ENCODE assay signal across 2 cellular contexts in the genomic region with DNA sequence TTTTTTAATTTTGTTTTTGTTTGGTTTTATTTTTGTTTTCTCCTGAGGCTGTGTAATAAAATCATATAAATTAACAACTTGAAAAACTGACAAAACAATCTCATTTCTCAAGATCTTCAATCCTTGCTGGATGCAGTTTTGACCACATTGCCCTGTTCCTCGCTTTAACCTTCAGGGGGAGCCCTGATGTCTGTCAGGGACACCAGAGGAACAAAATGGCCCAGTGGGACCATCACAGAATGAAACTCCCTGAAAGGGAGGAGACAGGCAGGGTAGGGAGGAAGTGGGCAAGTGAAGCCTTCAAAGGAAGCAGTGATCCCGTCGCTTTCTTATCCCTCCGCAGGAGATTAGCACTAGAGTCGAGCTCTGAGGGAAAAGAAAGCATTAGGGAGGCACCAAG.
TF ChIP-seq lines count a peak whose summit lies in the region.

No MANE protein-coding gene starts in this region.

TF ChIP-seq in Ishikawa, 13 proteins besides CTCF, POLR2A, EP300 and RAD21:
- TF ChIP-seq REST (IDR thresholded peaks at IDR 0.05; ENCODE audit: low read depth) (no peak), CREB1 (IDR thresholded peaks at IDR 0.05; ENCODE audit: low read depth) (no peak), FOXM1 (IDR thresholded peaks at IDR 0.05; ENCODE audit: borderline replicate concordance, low read depth) (no peak), TCF12 (IDR thresholded peaks at IDR 0.05; ENCODE audit: low read depth) (no peak), CEBPB (IDR thresholded peaks at IDR 0.05) (no peak), NFIC (IDR thresholded peaks at IDR 0.05) (no peak), YY1 (IDR thresholded peaks at IDR 0.05; ENCODE audit: low read depth) (no peak), TEAD4 (IDR thresholded peaks at IDR 0.05) (no peak), EGR1 (IDR thresholded peaks at IDR 0.05) (no peak), ZBTB7A (IDR thresholded peaks at IDR 0.05; ENCODE audit: low read depth) (no peak), TAF1 (IDR thresholded peaks at IDR 0.05; ENCODE audit: low read depth) (no peak)
- TF ChIP-seq, protein P1, sequence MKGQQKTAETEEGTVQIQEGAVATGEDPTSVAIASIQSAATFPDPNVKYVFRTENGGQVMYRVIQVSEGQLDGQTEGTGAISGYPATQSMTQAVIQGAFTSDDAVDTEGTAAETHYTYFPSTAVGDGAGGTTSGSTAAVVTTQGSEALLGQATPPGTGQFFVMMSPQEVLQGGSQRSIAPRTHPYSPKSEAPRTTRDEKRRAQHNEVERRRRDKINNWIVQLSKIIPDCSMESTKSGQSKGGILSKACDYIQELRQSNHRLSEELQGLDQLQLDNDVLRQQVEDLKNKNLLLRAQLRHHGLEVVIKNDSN (IDR thresholded peaks at IDR 0.05): no peak
- TF ChIP-seq, protein P2, sequence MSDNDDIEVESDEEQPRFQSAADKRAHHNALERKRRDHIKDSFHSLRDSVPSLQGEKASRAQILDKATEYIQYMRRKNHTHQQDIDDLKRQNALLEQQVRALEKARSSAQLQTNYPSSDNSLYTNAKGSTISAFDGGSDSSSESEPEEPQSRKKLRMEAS (IDR thresholded peaks at IDR 0.05): no peak
TF ChIP-seq in Ishikawa: peak in this region for 0.

TF ChIP-seq in HepG2, 621 proteins besides CTCF, POLR2A, EP300 and RAD21 (continued from another document):
- no peak for TF ChIP-seq STAT6 (CRISPR knock-in tag; IDR thresholded peaks at IDR 0.05; ENCODE audit: borderline replicate concordance)
- no peak for TF ChIP-seq ZNF33B (CRISPR knock-in tag; IDR thresholded peaks at IDR 0.05)
